ENCODE assay signal across 7 cellular contexts in genomic region chrX:280722-281121, GRCh38. TPM values are rescaled to one million over a fixed set of nuclear protein-coding genes. Genes with fewer than 3 reads are reported as not detected.
A peak's percentile ranks its signal among the peaks of the same experiment; 100 is the strongest.
DNase-seq lines count a peak whose midpoint lies in the region; ATAC-seq, FAIRE-seq and TF ChIP-seq lines count a peak whose summit lies in the region.
"Not testable (repeated sequence)": the region's sequence is repeated elsewhere in the genome, so short reads cannot be mapped to it uniquely, and the experiment has no call there.

No MANE protein-coding gene starts in this region.

- H3K27me3 Mint-ChIP-seq in endodermal cell (ENCODE audit: insufficient read depth) = not testable (repeated sequence)

- H3K79me2 ChIP-seq in OCI-LY7 (ENCODE audit: insufficient read depth, low read depth, low read length) = peaks cover 27% of the 10 kb centered on the region
- peaks cover 42% of the 10 kb centered on the region for H3K79me2 ChIP-seq in hepatocyte
- not testable (repeated sequence) for H3K79me2 ChIP-seq in neural cell (replicated peaks; ENCODE audit: insufficient read depth, low read length)

- H3K4me2 ChIP-seq in A549 (peak overlapping the region; percentile 89), hepatocyte (peak overlapping the region; percentile 78)
- H3K4me2 ChIP-seq in OCI-LY7 (ENCODE audit: low read length); neural cell (ENCODE audit: low read length): not testable (repeated sequence)

- H3K36me3 Mint-ChIP-seq in endodermal cell (ENCODE audit: low read depth) = peaks cover 24% of the 10 kb centered on the region

- intact Hi-C loops in OCI-LY7 (cut with micrococcal nuclease; ENCODE audit: unreplicated experiment); prostate gland (cut with DNase I): not testable (repeated sequence)

- H3F3A ChIP-seq in neural cell (ENCODE audit: insufficient read depth, low read length, poor library complexity, severe bottlenecking) = not testable (repeated sequence)

- not testable (repeated sequence) for TF ChIP-seq RAD21 in A549 (conservative IDR thresholded peaks at IDR 0.05 in 1 of 2, IDR thresholded peaks at IDR 0.05 in 1 of 2); neural cell (conservative IDR thresholded peaks at IDR 0.05)

- not testable (repeated sequence) for DNase-seq in A549 (ENCODE audit: low read depth in 1 of 2, low spot score in 1 of 2); OCI-LY7 (ENCODE audit: low spot score); endodermal cell; hepatocyte (ENCODE audit: low spot score); prostate gland (ENCODE audit: low spot score)

- H3K27ac ChIP-seq in A549 (peak overlapping the region; percentile 98 to 99), OCI-LY7 (ENCODE audit: low read depth, low read length, poor library complexity, severe bottlenecking) (peak overlapping the region; percentile 94)
- H3K27ac ChIP-seq in endodermal cell (ENCODE audit: low read depth, low read length); hepatocyte; neural cell (ENCODE audit: low read length); prostate gland; thymus (ENCODE audit: low read depth): not testable (repeated sequence)

- H3K27me3 ChIP-seq in endodermal cell (ENCODE audit: control insufficient read depth, insufficient read depth, low read length, poor library complexity, severe bottlenecking); hepatocyte; prostate gland (replicated peaks; ENCODE audit: insufficient read depth): not testable (repeated sequence)
- peaks cover 12% of the 10 kb centered on the region for H3K27me3 ChIP-seq in neural cell (ENCODE audit: insufficient read depth, low read depth, low read length)
- H3K27me3 ChIP-seq in thymus (ENCODE audit: control insufficient read depth, insufficient read depth) = peaks cover 13% of the 10 kb centered on the region

- not testable (repeated sequence) for TF ChIP-seq CTCF in A549 (IDR thresholded peaks at IDR 0.05); OCI-LY7 (conservative IDR thresholded peaks at IDR 0.05; ENCODE audit: low read length); endodermal cell (conservative IDR thresholded peaks at IDR 0.05); hepatocyte (IDR thresholded peaks at IDR 0.05; ENCODE audit: poor library complexity); neural cell (IDR thresholded peaks at IDR 0.05; ENCODE audit: poor library complexity, severe bottlenecking); prostate gland (IDR thresholded peaks at IDR 0.05)

- H4K20me1 ChIP-seq in OCI-LY7 (ENCODE audit: insufficient read depth, low read length); neural cell (ENCODE audit: insufficient read depth): not testable (repeated sequence)
- peaks cover 10% of the 10 kb centered on the region for H4K20me1 ChIP-seq in hepatocyte (ENCODE audit: insufficient read depth, poor library complexity, severe bottlenecking)

- peak overlapping the region; percentile 81 for H3K4me3 Mint-ChIP-seq in endodermal cell

- CTCF ChIA-PET in A549 (lab: Yijun Ruan, JAX); OCI-LY7 (lab: Charles Lee; ENCODE audit: unreplicated experiment): not testable (repeated sequence)

- TF ChIP-seq EP300 in A549 (IDR thresholded peaks at IDR 0.05); neural cell (conservative IDR thresholded peaks at IDR 0.05; ENCODE audit: poor library complexity, severe bottlenecking): not testable (repeated sequence)

- FAIRE-seq in A549 (lab: Jason Lieb, UNC) = not testable (repeated sequence)

- not testable (repeated sequence) for H3K9me3 Mint-ChIP-seq in endodermal cell

- H3K4me1 Mint-ChIP-seq in endodermal cell = not testable (repeated sequence)

- not testable (repeated sequence) for H2AFZ ChIP-seq in OCI-LY7 (ENCODE audit: low read length); hepatocyte; neural cell (ENCODE audit: low read depth, low read length)

- not testable (repeated sequence) for TF ChIP-seq POLR2A in A549 (IDR thresholded peaks at IDR 0.05; ENCODE audit: low read length); prostate gland (IDR thresholded peaks at IDR 0.05)

- WGBS in A549 (ENCODE audit: missing lambda C conversion rate) = no CpG with 5 or more reads among the region's 24 CpGs
- WGBS in endodermal cell (ENCODE audit: insufficient coverage in 1 of 2, insufficient read length in 1 of 2), 2 experiments = no CpG with 5 or more reads among the region's 24 CpGs
- no CpG with 5 or more reads among the region's 24 CpGs for WGBS in hepatocyte (ENCODE audit: low lambda C conversion rate, missing lambda C conversion rate)
- WGBS in prostate gland = no CpG with 5 or more reads among the region's 24 CpGs
- 0% methylated on average over 12 of the region's 24 CpGs for WGBS in thymus

- H3K4me3 ChIP-seq in A549 (peak overlapping the region; percentile 75), neural cell (ENCODE audit: low read length) (peak overlapping the region; percentile 70), prostate gland (peak overlapping the region; percentile 15 to 16), thymus (ENCODE audit: low read length) (peak overlapping the region; percentile 25)
- not testable (repeated sequence) for H3K4me3 ChIP-seq in OCI-LY7 (ENCODE audit: low read depth, low read length, poor library complexity, severe bottlenecking); endodermal cell (ENCODE audit: low read length); hepatocyte

- H3K27ac Mint-ChIP-seq in endodermal cell = not testable (repeated sequence)

- POLR2A ChIA-PET in A549 (lab: Yijun Ruan, JAX); OCI-LY7 (lab: Charles Lee): not testable (repeated sequence)

- H3K9me3 ChIP-seq in A549; OCI-LY7 (ENCODE audit: low read length); endodermal cell (ENCODE audit: control insufficient read depth, low read length); hepatocyte (ENCODE audit: low read depth); neural cell (ENCODE audit: low read length); prostate gland; thymus (ENCODE audit: control insufficient read depth): not testable (repeated sequence)

- H3K4me1 ChIP-seq in A549 (peaks cover 21% of the 10 kb centered on the region), OCI-LY7 (ENCODE audit: insufficient read depth, low read length, poor library complexity, severe bottlenecking) (peaks cover 28% of the 10 kb centered on the region), hepatocyte (ENCODE audit: insufficient read depth) (peaks cover 23% of the 10 kb centered on the region)
- H3K4me1 ChIP-seq in endodermal cell (ENCODE audit: control insufficient read depth, insufficient read depth, low read length); prostate gland (replicated peaks); thymus (ENCODE audit: control insufficient read depth, insufficient read depth, low read length): not testable (repeated sequence)

- not testable (repeated sequence) for H3K9ac ChIP-seq in endodermal cell (ENCODE audit: extremely low read depth, low read length, poor library complexity, severe bottlenecking); neural cell (ENCODE audit: low read length)

- H3K36me3 ChIP-seq in OCI-LY7 (ENCODE audit: insufficient read depth, low read length) (peaks cover 23% of the 10 kb centered on the region), endodermal cell (ENCODE audit: control insufficient read depth, insufficient read depth, low read length) (peaks cover 19% of the 10 kb centered on the region)
- H3K36me3 ChIP-seq in hepatocyte (replicated peaks; ENCODE audit: insufficient read depth, low read depth); neural cell (ENCODE audit: insufficient read depth, low read length); prostate gland; thymus (ENCODE audit: control insufficient read depth, insufficient read depth): not testable (repeated sequence)

- H3K9me2 ChIP-seq in OCI-LY7 (ENCODE audit: insufficient read depth, low read length); hepatocyte (replicated peaks; ENCODE audit: insufficient read depth); neural cell (ENCODE audit: insufficient read depth, low read length): not testable (repeated sequence)

- not testable (repeated sequence) for ATAC-seq in A549

- not testable (repeated sequence) for BruUV-seq in OCI-LY7 (replicated peaks; lab: Mats Ljungman, UMichigan)

RNA-seq across cellular contexts. Expression of gene PLCXD1, which starts 0.5 kb away (rescaled TPM):
- polyA plus RNA-seq in A549 (2011; rRNA removed) (67.9 and 87.0 TPM in 2 replicates), A549 (2017; fragmentation: RNase III; extraction: RNeasy Plus Mini Kit Qiagen cat#74134 plus additional on column Dnase treatment) (60.7 to 70.3 TPM (median 64.6 TPM) in 3 replicates), hepatocyte (22.0 and 25.7 TPM in 2 replicates), neural cell (24.6 and 30.1 TPM in 2 replicates), thymus (11.7 TPM)
- polyA plus RNA-seq in A549 (2012; cell fraction: cytosol; rRNA removed) = 80.7 and 97.7 TPM in 2 replicates
- polyA plus RNA-seq in A549 (2012; cell fraction: nucleus; rRNA removed) = 200 and 211 TPM in 2 replicates
- polyA minus RNA-seq in A549 (2011; rRNA and poly(A)+ RNA removed) = 101 and 220 TPM in 2 replicates
- 60.1 and 86.0 TPM in 2 replicates for total RNA-seq in OCI-LY7 (2014; rRNA removed; shearing (Covaris generic))
- total RNA-seq in OCI-LY7 (2022) (125 and 133 TPM in 2 replicates), endodermal cell (10 to 100 TPM; 70.3 to 96.9 TPM), hepatocyte (34.1 and 40.1 TPM in 2 replicates), prostate gland (10 to 100 TPM; 12.9 to 20.8 TPM)
- polyA plus RNA-seq in endodermal cell (2013, experiment 1 of 2) = 63.9 TPM
- polyA plus RNA-seq in endodermal cell (2013, experiment 2 of 2) = 64.7 TPM
- 24.1 and 26.3 TPM in 2 replicates for polyA minus RNA-seq in neural cell

RNA-seq across cellular contexts. Expression of gene GTPBP6, which starts 37.9 kb away (rescaled TPM):
- 22.9 and 26.0 TPM in 2 replicates for polyA plus RNA-seq in A549 (2011; rRNA removed)
- 64.3 and 74.2 TPM in 2 replicates for polyA plus RNA-seq in A549 (2012; cell fraction: cytosol; rRNA removed)
- polyA plus RNA-seq in A549 (2012; cell fraction: nucleus; rRNA removed) = 78.8 and 93.8 TPM in 2 replicates
- 36.1 to 41.2 TPM (median 39.4 TPM) in 3 replicates for polyA plus RNA-seq in A549 (2017; fragmentation: RNase III; extraction: RNeasy Plus Mini Kit Qiagen cat#74134 plus additional on column Dnase treatment)
- 10.2 and 14.8 TPM in 2 replicates for polyA minus RNA-seq in A549 (2011; rRNA and poly(A)+ RNA removed)
- total RNA-seq in OCI-LY7 (2014; rRNA removed; shearing (Covaris generic)) = 36.3 and 40.4 TPM in 2 replicates
- total RNA-seq in OCI-LY7 (2022) = 53.6 and 53.9 TPM in 2 replicates
- total RNA-seq in endodermal cell = 10 to 100 TPM; 58.8 to 61.0 TPM
- 48.2 TPM for polyA plus RNA-seq in endodermal cell (2013, experiment 1 of 2)
- polyA plus RNA-seq in endodermal cell (2013, experiment 2 of 2) = 45.2 TPM
- 39.6 and 40.7 TPM in 2 replicates for total RNA-seq in hepatocyte
- polyA plus RNA-seq in hepatocyte = 69.2 and 69.3 TPM in 2 replicates
- 23.6 and 35.6 TPM in 2 replicates for polyA plus RNA-seq in neural cell
- 19.1 and 23.1 TPM in 2 replicates for polyA minus RNA-seq in neural cell
- total RNA-seq in prostate gland = 10 to 100 TPM; 43.9 to 69.6 TPM
- 64.9 TPM for polyA plus RNA-seq in thymus
